ENCODE assay signal across 1 cellular context in the genomic region with DNA sequence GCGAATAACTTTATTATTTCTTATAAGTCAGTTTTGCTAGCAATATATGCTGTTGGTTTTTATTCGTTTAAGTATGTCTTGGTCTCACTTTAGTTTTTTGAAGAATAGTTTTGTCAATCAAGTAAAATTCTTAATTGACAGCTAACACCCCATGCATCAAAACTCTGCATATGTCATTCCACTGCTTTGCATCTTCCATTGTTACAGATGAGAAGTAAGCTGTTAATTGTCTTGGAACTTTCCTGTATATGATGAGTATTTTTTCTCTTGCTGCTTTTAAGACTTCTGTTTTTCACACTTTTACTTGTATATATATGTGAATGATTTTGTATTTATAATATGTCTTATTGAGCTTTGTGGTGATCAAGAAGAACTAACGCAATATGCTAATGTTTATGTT.
TF ChIP-seq lines count a peak whose summit lies in the region.

No MANE protein-coding gene starts in this region.

TF ChIP-seq in HepG2, 621 proteins besides CTCF, POLR2A, EP300 and RAD21 (continued from another document):
- TF ChIP-seq, protein P1, sequence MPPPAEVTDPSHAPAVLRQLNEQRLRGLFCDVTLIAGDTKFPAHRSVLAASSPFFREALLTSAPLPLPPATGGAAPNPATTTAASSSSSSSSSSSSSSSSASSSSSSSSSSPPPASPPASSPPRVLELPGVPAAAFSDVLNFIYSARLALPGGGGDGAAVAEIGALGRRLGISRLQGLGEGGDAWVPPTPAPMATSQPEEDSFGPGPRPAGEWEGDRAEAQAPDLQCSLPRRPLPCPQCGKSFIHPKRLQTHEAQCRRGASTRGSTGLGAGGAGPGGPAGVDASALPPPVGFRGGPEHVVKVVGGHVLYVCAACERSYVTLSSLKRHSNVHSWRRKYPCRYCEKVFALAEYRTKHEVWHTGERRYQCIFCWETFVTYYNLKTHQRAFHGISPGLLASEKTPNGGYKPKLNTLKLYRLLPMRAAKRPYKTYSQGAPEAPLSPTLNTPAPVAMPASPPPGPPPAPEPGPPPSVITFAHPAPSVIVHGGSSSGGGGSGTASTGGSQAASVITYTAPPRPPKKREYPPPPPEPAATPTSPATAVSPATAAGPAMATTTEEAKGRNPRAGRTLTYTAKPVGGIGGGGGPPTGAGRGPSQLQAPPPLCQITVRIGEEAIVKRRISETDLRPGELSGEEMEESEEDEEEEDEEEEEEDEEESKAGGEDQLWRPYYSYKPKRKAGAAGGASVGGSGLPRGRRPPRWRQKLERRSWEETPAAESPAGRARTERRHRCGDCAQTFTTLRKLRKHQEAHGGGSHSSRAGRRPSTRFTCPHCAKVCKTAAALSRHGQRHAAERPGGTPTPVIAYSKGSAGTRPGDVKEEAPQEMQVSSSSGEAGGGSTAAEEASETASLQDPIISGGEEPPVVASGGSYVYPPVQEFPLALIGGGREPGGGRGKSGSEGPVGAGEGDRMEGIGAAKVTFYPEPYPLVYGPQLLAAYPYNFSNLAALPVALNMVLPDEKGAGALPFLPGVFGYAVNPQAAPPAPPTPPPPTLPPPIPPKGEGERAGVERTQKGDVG (CRISPR knock-in tag; IDR thresholded peaks at IDR 0.05; ENCODE audit: borderline replicate concordance), result no peak
- TF ChIP-seq ZNF317 (CRISPR knock-in tag; IDR thresholded peaks at IDR 0.05) (peak; percentile 99), ZEB1 (IDR thresholded peaks at IDR 0.05; ENCODE audit: insufficient replicate concordance, low read depth) (no peak)
- TF ChIP-seq, protein P2, sequence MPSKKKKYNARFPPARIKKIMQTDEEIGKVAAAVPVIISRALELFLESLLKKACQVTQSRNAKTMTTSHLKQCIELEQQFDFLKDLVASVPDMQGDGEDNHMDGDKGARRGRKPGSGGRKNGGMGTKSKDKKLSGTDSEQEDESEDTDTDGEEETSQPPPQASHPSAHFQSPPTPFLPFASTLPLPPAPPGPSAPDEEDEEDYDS (CRISPR knock-in tag; IDR thresholded peaks at IDR 0.05), result no peak
